Comparison of ENCODE assay signal across 24 cellular contexts in the genomic region with DNA sequence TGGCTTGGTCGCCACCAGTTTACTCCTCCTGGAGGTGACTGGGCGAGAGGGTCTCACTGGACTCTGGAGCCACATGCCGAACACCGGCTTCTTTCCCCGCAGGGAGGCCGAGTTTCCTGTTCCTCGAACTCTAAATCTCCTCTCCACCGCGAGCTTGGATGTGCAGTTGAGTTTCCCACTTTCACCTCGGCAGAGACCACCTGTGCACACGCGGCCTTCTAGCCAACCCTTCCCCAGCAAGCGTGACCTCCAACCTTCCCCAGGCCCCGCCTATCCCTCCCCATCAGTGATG.
DNase-seq lines count a peak whose midpoint lies in the region; ATAC-seq, FAIRE-seq and TF ChIP-seq lines count a peak whose summit lies in the region.
"Had no signal": no experiment of that assay in that cellular context is flagged by ENCODE, and none has a peak within 500 bp of the region (broad histone marks: within the 10 kb centered on the region; RNA-seq: fewer than 3 reads in every experiment).

No MANE protein-coding gene starts in this region.

- intact Hi-C loops in esophagus muscularis mucosa (cut with DNase I) = no loop called here
- intact Hi-C loops in activated naive CD4-positive, alpha-beta T cell treated with anti-CD3 and anti-CD28 coated beads for 36 hours (cut with micrococcal nuclease) = no loop called here

- H2BK15ac ChIP-seq in neuronal stem cell (ENCODE audit: low read length) = no peak overlapping the region

- peak overlapping the region; percentile 42 for H2AK5ac ChIP-seq in neuronal stem cell (ENCODE audit: low read depth, low read length)

- H3K9ac ChIP-seq in neuronal stem cell (ENCODE audit: low read depth, low read length, poor library complexity) = no peak overlapping the region
- H3K9ac ChIP-seq: BLaER1 treated with 17β-estradiol and CSF1 and Interleukin-3, amounts not matched to agents 10 nM and 100 nM had no signal

- H2BK12ac ChIP-seq in neuronal stem cell (ENCODE audit: low read length) = no peak overlapping the region

- no peak for TF ChIP-seq CTCF in esophagus muscularis mucosa (IDR thresholded peaks at IDR 0.05)
- no peak for TF ChIP-seq CTCF in lung (IDR thresholded peaks at IDR 0.05; ENCODE audit: control extremely low read depth, extremely low read depth)

- H3K27me3 Mint-ChIP-seq in T-helper 2 cell treated with Interferon-gamma antibody and Interleukin-4, amounts not matched to agents 5 μg/mL and 100 μg/mL, for 36 hours (ENCODE audit: low read depth) = no peaks in the 10 kb centered on the region
- peaks cover 3% of the 10 kb centered on the region for H3K27me3 Mint-ChIP-seq in activated naive CD4-positive, alpha-beta T cell treated with anti-CD3 and anti-CD28 coated beads for 36 hours (ENCODE audit: low read depth)
- H3K27me3 Mint-ChIP-seq: B cell; CD4-positive, alpha-beta T cell had no signal

- no peak overlapping the region for H3K4me3 Mint-ChIP-seq in T-helper 2 cell treated with Interferon-gamma antibody and Interleukin-4, amounts not matched to agents 5 μg/mL and 100 μg/mL, for 36 hours
- H3K4me3 Mint-ChIP-seq in activated naive CD4-positive, alpha-beta T cell treated with anti-CD3 and anti-CD28 coated beads for 36 hours = no peak overlapping the region
- H3K4me3 Mint-ChIP-seq: B cell; CD4-positive, alpha-beta T cell; CD8-positive, alpha-beta T cell had no signal

- no peak for ATAC-seq in lung (ENCODE audit: insufficient read depth, low FRiP score)
- ATAC-seq: A549; CD8-positive, alpha-beta T cell had no signal

- CTCF ChIA-PET in activated naive CD4-positive, alpha-beta T cell treated with anti-CD3 and anti-CD28 coated beads for 36 hours (lab: Charles Lee) = no interaction called here

- no peak overlapping the region for H3K4ac ChIP-seq in neuronal stem cell (ENCODE audit: low read length)

- no peaks in the 10 kb centered on the region for H3K79me1 ChIP-seq in neuronal stem cell (ENCODE audit: low read depth, low read length)

- no peak overlapping the region for H4K8ac ChIP-seq in neuronal stem cell (ENCODE audit: low read depth, low read length)

- H3K4me1 ChIP-seq in esophagus muscularis mucosa (no peaks in the 10 kb centered on the region), lung (ENCODE audit: control insufficient read depth in 2 of 2, insufficient read depth in 2 of 2, low read length in 2 of 2) (no peaks in the 10 kb centered on the region), neuronal stem cell (ENCODE audit: control insufficient read depth in 2 of 2, insufficient read depth in 1 of 2, low read depth in 1 of 2, low read length in 2 of 2) (peaks cover 0 to 5% of the 10 kb centered on the region in 2 donors)
- H3K4me1 ChIP-seq: A549; BLaER1 treated with 17β-estradiol and CSF1 and Interleukin-3, amounts not matched to agents 10 nM and 100 nM; Caco-2 had no signal

- WGBS in esophagus muscularis mucosa = 85% methylated on average over 13 of the region's 14 CpGs
- WGBS in lung, 2 donors = 86 to 90% methylated on average over 14 of the region's 14 CpGs
- no CpG with 5 or more reads among the region's 14 CpGs for WGBS in neuronal stem cell (ENCODE audit: extremely low coverage in 2 of 2, insufficient read length in 2 of 2, insufficient replicate concordance in 1 of 2), 2 donors

- no peak overlapping the region for H3K27ac Mint-ChIP-seq in T-helper 2 cell treated with Interferon-gamma antibody and Interleukin-4, amounts not matched to agents 5 μg/mL and 100 μg/mL, for 36 hours
- H3K27ac Mint-ChIP-seq in activated naive CD4-positive, alpha-beta T cell treated with anti-CD3 and anti-CD28 coated beads for 36 hours = no peak overlapping the region
- H3K27ac Mint-ChIP-seq: B cell; CD4-positive, alpha-beta T cell; CD8-positive, alpha-beta T cell had no signal

- H4K91ac ChIP-seq in neuronal stem cell (ENCODE audit: low read depth, low read length, poor library complexity) = no peak overlapping the region

- H3K27me3 ChIP-seq in H7 (ENCODE audit: control insufficient read depth, insufficient read depth, low read length) (no peaks in the 10 kb centered on the region), esophagus muscularis mucosa (peaks cover 0 to 6% (median 0%) of the 10 kb centered on the region in 4 donors), lung (ENCODE audit: control insufficient read depth, insufficient read depth) (no peaks in the 10 kb centered on the region), neuronal stem cell (ENCODE audit: control insufficient read depth in 3 of 3, insufficient read depth in 3 of 3, low read depth in 1 of 3, low read length in 3 of 3) (peaks cover 0 to 5% (median 0%) of the 10 kb centered on the region in 3 experiments)
- H3K27me3 ChIP-seq: BLaER1 treated with 17β-estradiol and CSF1 and Interleukin-3, amounts not matched to agents 10 nM and 100 nM had no signal

- H3K36me3 Mint-ChIP-seq in T-helper 2 cell treated with Interferon-gamma antibody and Interleukin-4, amounts not matched to agents 5 μg/mL and 100 μg/mL, for 36 hours (ENCODE audit: low read depth) = peaks cover 1% of the 10 kb centered on the region
- H3K36me3 Mint-ChIP-seq in activated naive CD4-positive, alpha-beta T cell treated with anti-CD3 and anti-CD28 coated beads for 36 hours (ENCODE audit: low read depth) = no peaks in the 10 kb centered on the region
- H3K36me3 Mint-ChIP-seq: CD8-positive, alpha-beta T cell had no signal

- H2BK120ac ChIP-seq in neuronal stem cell (ENCODE audit: low read depth, low read length) = no peak overlapping the region

- H3K4me2 ChIP-seq in neuronal stem cell (ENCODE audit: insufficient read depth, low read length, poor library complexity, severe bottlenecking) = no peak overlapping the region
- H3K4me2 ChIP-seq: A549; BLaER1 treated with 17β-estradiol and CSF1 and Interleukin-3, amounts not matched to agents 10 nM and 100 nM had no signal

- peaks cover 22% of the 10 kb centered on the region for H3K9me3 Mint-ChIP-seq in T-helper 2 cell treated with Interferon-gamma antibody and Interleukin-4, amounts not matched to agents 5 μg/mL and 100 μg/mL, for 36 hours
- peaks cover 4% of the 10 kb centered on the region for H3K9me3 Mint-ChIP-seq in activated naive CD4-positive, alpha-beta T cell treated with anti-CD3 and anti-CD28 coated beads for 36 hours

- no peak overlapping the region for H2AFZ ChIP-seq in neuronal stem cell (ENCODE audit: low read length)

- H3K36me3 ChIP-seq in H7 (replicated peaks; ENCODE audit: control insufficient read depth, insufficient read depth, low read length) = no peaks in the 10 kb centered on the region
- no peaks in the 10 kb centered on the region for H3K36me3 ChIP-seq in esophagus muscularis mucosa
- H3K36me3 ChIP-seq in lung (ENCODE audit: control insufficient read depth in 2 of 2, insufficient read depth in 2 of 2, low read length in 2 of 2) = no peaks in the 10 kb centered on the region
- peaks cover 0 to 6% of the 10 kb centered on the region in 2 donors for H3K36me3 ChIP-seq in neuronal stem cell (replicated peaks in 1 of 2; ENCODE audit: control insufficient read depth in 2 of 2, insufficient read depth in 2 of 2, low read length in 2 of 2)
- H3K36me3 ChIP-seq: BLaER1 treated with 17β-estradiol and CSF1 and Interleukin-3, amounts not matched to agents 10 nM and 100 nM had no signal

- DNase-seq in H7 (peak; percentile 17), esophagus muscularis mucosa (ENCODE audit: extremely low spot score) (peak; percentile 75), lung (ENCODE audit: low spot score) (peak; percentile 21), neuronal stem cell (ENCODE audit: low spot score) (no peak), urothelium cell line (ENCODE audit: low spot score) (no peak)
- DNase-seq in activated CD4-positive, alpha-beta T cell treated with anti-CD3 and anti-CD28 coated beads for 4 hours = no peak
- no peak for DNase-seq in T-helper 2 cell treated with Interferon-gamma antibody and Interleukin-4, amounts not matched to agents 5 μg/mL and 100 μg/mL, for 36 hours (ENCODE audit: low spot score)
- DNase-seq in activated naive CD4-positive, alpha-beta T cell treated with anti-CD3 and anti-CD28 coated beads for 36 hours = no peak
- DNase-seq: AML-193; Caco-2; Calu3; CD4-positive, alpha-beta T cell; CD8-positive, alpha-beta T cell; DMS79 treated with DMSO at 0.1 percent for 48 hours; GF-D8 had no signal

- no peak overlapping the region for H2BK5ac ChIP-seq in neuronal stem cell (ENCODE audit: low read length)

- no peak overlapping the region for H3K4me3 ChIP-seq in H7 (ENCODE audit: insufficient read depth, low read depth, low read length)
- H3K4me3 ChIP-seq in esophagus muscularis mucosa = no peak overlapping the region
- no peak overlapping the region for H3K4me3 ChIP-seq in lung
- H3K4me3 ChIP-seq in neuronal stem cell (ENCODE audit: low read length in 2 of 2) = no peak overlapping the region
- H3K4me3 ChIP-seq: A549; BLaER1 treated with 17β-estradiol and CSF1 and Interleukin-3, amounts not matched to agents 10 nM and 100 nM had no signal

- no peak for TF ChIP-seq EP300 in esophagus muscularis mucosa (IDR thresholded peaks at IDR 0.05)

- H3K4me1 Mint-ChIP-seq in T-helper 2 cell treated with Interferon-gamma antibody and Interleukin-4, amounts not matched to agents 5 μg/mL and 100 μg/mL, for 36 hours (ENCODE audit: low read depth) = no peaks in the 10 kb centered on the region
- H3K4me1 Mint-ChIP-seq in activated naive CD4-positive, alpha-beta T cell treated with anti-CD3 and anti-CD28 coated beads for 36 hours (ENCODE audit: low read depth) = no peaks in the 10 kb centered on the region
- H3K4me1 Mint-ChIP-seq: B cell had no signal

- TF ChIP-seq POLR2A in esophagus muscularis mucosa (IDR thresholded peaks at IDR 0.05; ENCODE audit: low read depth) = no peak

- H3K27ac ChIP-seq in esophagus muscularis mucosa (replicated peaks in 1 of 4) = no peak overlapping the region
- no peak overlapping the region for H3K27ac ChIP-seq in lung (ENCODE audit: low read depth in 1 of 2, low read length in 1 of 2)
- H3K27ac ChIP-seq in neuronal stem cell (replicated peaks; ENCODE audit: low read length) = no peak overlapping the region
- H3K27ac ChIP-seq: 22Rv1; A549; BLaER1 treated with 17β-estradiol and CSF1 and Interleukin-3, amounts not matched to agents 10 nM and 100 nM; C4-2B had no signal

- H3K18ac ChIP-seq in neuronal stem cell (ENCODE audit: low read length) = no peak overlapping the region

- no peak overlapping the region for H3K14ac ChIP-seq in neuronal stem cell (ENCODE audit: low read length)

- no peak for FAIRE-seq in urothelium cell line (lab: Jason Lieb, UNC)
- FAIRE-seq: A549, D721Med, G401.6, GM12891, GM19239 had no signal

- no peaks in the 10 kb centered on the region for H3K9me3 ChIP-seq in esophagus muscularis mucosa
- H3K9me3 ChIP-seq in lung (ENCODE audit: control insufficient read depth in 2 of 2, insufficient read depth in 1 of 2, low read length in 1 of 2) = peaks cover 0 to 8% of the 10 kb centered on the region in 2 donors
- H3K9me3 ChIP-seq in neuronal stem cell (replicated peaks in 1 of 2; ENCODE audit: control insufficient read depth in 2 of 2, insufficient read depth in 1 of 2, low read depth in 1 of 2, low read length in 2 of 2) = peaks cover 0 to 7% of the 10 kb centered on the region in 2 donors
- H3K9me3 ChIP-seq: A549, Caco-2 had no signal

- H3K23ac ChIP-seq in neuronal stem cell (ENCODE audit: low read depth, low read length, poor library complexity) = no peak overlapping the region

Comparison
In these comparisons a context has a peak if more than half of its experiments do, and no peak if none do; other contexts are left out.
1. DNase-seq: peak in H7 (single experiment), esophagus muscularis mucosa (single experiment) and lung (single experiment); none in neuronal stem cell (single experiment), activated CD4-positive, alpha-beta T cell treated with anti-CD3 and anti-CD28 coated beads for 4 hours (0 of 2), T-helper 2 cell treated with Interferon-gamma antibody and Interleukin-4, amounts not matched to agents 5 μg/mL and 100 μg/mL, for 36 hours (single experiment), urothelium cell line (single experiment) and activated naive CD4-positive, alpha-beta T cell treated with anti-CD3 and anti-CD28 coated beads for 36 hours (single experiment).